Comparison of ENCODE assay signal across 8 cellular contexts in the genomic region with DNA sequence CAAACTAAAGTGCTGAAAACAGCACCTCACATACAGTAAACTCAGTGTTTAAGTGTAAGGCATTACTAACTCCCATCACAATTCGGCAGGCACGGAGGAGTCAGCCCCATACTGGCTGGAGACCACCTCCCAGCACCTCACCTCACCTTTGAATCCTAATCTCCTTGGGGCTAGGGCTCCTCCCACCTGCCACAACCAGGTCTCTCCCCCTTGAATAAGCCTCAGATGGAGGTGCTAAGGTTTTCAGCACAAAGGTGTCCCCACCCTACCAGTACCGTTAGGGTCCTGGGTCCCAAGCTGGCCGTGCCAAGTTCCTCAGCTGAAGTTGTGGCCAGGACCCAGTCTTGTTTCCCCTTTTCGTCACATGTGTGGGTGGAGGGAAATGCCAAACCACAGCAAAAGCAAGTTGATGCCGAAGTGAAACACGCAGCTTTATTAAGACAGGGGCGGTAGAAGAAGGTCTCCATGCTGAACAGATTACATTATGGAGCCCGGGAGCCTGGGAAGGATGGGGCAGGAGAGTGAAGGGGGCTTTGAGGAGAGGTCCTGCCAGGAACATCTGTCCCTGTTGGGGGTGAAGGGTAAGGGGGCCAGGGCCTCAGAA. TPM values are rescaled to one million over a fixed set of nuclear protein-coding genes. Genes with fewer than 3 reads are reported as not detected.
DNase-seq lines count a peak whose midpoint lies in the region; ATAC-seq, FAIRE-seq and TF ChIP-seq lines count a peak whose summit lies in the region.

TSS of gene IGFLR1 (minus strand) at position 332 of the 604 bp plus-strand sequence. CDS start 1,272 bp downstream, outside the sequence.

- peak within 1 kb of the TSS; percentile 91 for H3K4me2 ChIP-seq in GM23338

- peaks cover 10% of the 10 kb centered on the region for H3F3A ChIP-seq in GM23338 (replicated peaks; ENCODE audit: low read depth)

- intact Hi-C loops in pancreas (cut with DNase I) (no loop called here), vagina (cut with DNase I) (no loop called here)

- H3K4me1 ChIP-seq in GM23338 (ENCODE audit: insufficient read depth) (peaks cover 14% of the 10 kb centered on the region; the same call in 1 of the 2 replicates), pancreas (peaks cover 4 to 13% (median 10%) of the 10 kb centered on the region in 3 donors), vagina (peaks cover 38% of the 10 kb centered on the region)

- no peak for TF ChIP-seq POLR2A in vagina (IDR thresholded peaks at IDR 0.05)

- H3K27me3 ChIP-seq in GM23338 (ENCODE audit: insufficient read depth) (no peaks in the 10 kb centered on the region), pancreas (no peaks in the 10 kb centered on the region), vagina (no peaks in the 10 kb centered on the region)

- ATAC-seq in GM23338 (no peak), pancreas (no peak), HG03025 (IDR thresholded peaks at IDR 0.05; ENCODE audit: low FRiP score, unreplicated experiment) (no peak)
- no peak for ATAC-seq in central memory CD8-positive, alpha-beta T cell (replicated peaks; ENCODE audit: extremely low read depth, poor library complexity, severe bottlenecking)

- H3K4me3 Mint-ChIP-seq in GM23338 = peak within 1 kb of the TSS; percentile 83
- H3K4me3 Mint-ChIP-seq in central memory CD8-positive, alpha-beta T cell = peak within 1 kb of the TSS; percentile 86

- no peak within 1 kb of the TSS for H2AFZ ChIP-seq in GM23338

- H3K27ac ChIP-seq in GM23338 (ENCODE audit: low read depth) (peak within 1 kb of the TSS; percentile 96; the same call in 1 of the 2 replicates), pancreas (peak within 1 kb of the TSS; percentile 78 to 85 (median 82)), vagina (peak within 1 kb of the TSS; percentile 66)

- no peaks in the 10 kb centered on the region; the same call in 2 of the 3 replicates for H3K9me3 Mint-ChIP-seq in GM23338
- H3K9me3 Mint-ChIP-seq in central memory CD8-positive, alpha-beta T cell = no peaks in the 10 kb centered on the region

- peaks cover under 1% of the 10 kb centered on the region; the same call in 1 of the 2 replicates for H3K36me3 ChIP-seq in GM23338 (ENCODE audit: insufficient read depth)
- peaks cover 0 to 5% (median 3%) of the 10 kb centered on the region in 3 donors for H3K36me3 ChIP-seq in pancreas
- H3K36me3 ChIP-seq in vagina = peaks cover 0 to 18% of the 10 kb centered on the region in 2 donors

- peaks cover 5% of the 10 kb centered on the region for H3K27me3 Mint-ChIP-seq in GM23338 (ENCODE audit: insufficient read depth, low read depth, poor library complexity)
- no peaks in the 10 kb centered on the region for H3K27me3 Mint-ChIP-seq in central memory CD8-positive, alpha-beta T cell

- peak within 1 kb of the TSS; percentile 51; the same call in 1 of the 2 replicates for H3K27ac Mint-ChIP-seq in GM23338
- H3K27ac Mint-ChIP-seq in central memory CD8-positive, alpha-beta T cell (ENCODE audit: low read depth) = peak within 1 kb of the TSS; percentile 97

- WGBS in pancreas, 2 donors = 84 to 91% methylated on average over 9 of the region's 9 CpGs

- peaks cover 22% of the 10 kb centered on the region for H3K36me3 Mint-ChIP-seq in GM23338 (ENCODE audit: low read depth)
- H3K36me3 Mint-ChIP-seq in central memory CD8-positive, alpha-beta T cell (ENCODE audit: insufficient read depth) = peaks cover 25% of the 10 kb centered on the region

- H3K79me2 ChIP-seq in GM23338 (replicated peaks; ENCODE audit: insufficient read depth) = peaks cover 14% of the 10 kb centered on the region

- no peaks in the 10 kb centered on the region for H3K9me2 ChIP-seq in GM23338 (ENCODE audit: insufficient read depth)

- H3K9me3 ChIP-seq in pancreas (no peaks in the 10 kb centered on the region), vagina (no peaks in the 10 kb centered on the region)

- DNase-seq in GM23338 (ENCODE audit: low spot score) (no peak), UCSD-AML1 (lab: John Stamatoyannopoulos, UW; ENCODE audit: unreplicated experiment) (peak; percentile 48), pancreas (peak in 1 of 6 donors; percentile 30), vagina (ENCODE audit: extremely low spot score in 2 of 2) (no peak), DMS114 treated with DMSO at 0.1 percent for 48 hours (lab: John Stamatoyannopoulos, UW; ENCODE audit: unreplicated experiment) (no peak), NCI-H524 (lab: John Stamatoyannopoulos, UW) (no peak)
- DNase-seq in central memory CD8-positive, alpha-beta T cell (ENCODE audit: low spot score in 2 of 2) = peak in 1 of 2 donors; percentile 46

- H3K4me3 ChIP-seq in GM23338 (peak within 1 kb of the TSS; percentile 96), pancreas (peak within 1 kb of the TSS in 2 of 4 donors; percentile 55 to 60), vagina (peak within 1 kb of the TSS in 1 of 2 donors; percentile 66)

- TF ChIP-seq CTCF in GM23338 (conservative IDR thresholded peaks at IDR 0.05; ENCODE audit: low read depth in 2 of 2) (no peak), pancreas (IDR thresholded peaks at IDR 0.05) (no peak), vagina (IDR thresholded peaks at IDR 0.05) (no peak)

- H4K20me1 ChIP-seq in GM23338 (replicated peaks; ENCODE audit: insufficient read depth) = no peaks in the 10 kb centered on the region

- peaks cover 19% of the 10 kb centered on the region for H3K4me1 Mint-ChIP-seq in GM23338
- H3K4me1 Mint-ChIP-seq in central memory CD8-positive, alpha-beta T cell = peaks cover 54% of the 10 kb centered on the region

- FAIRE-seq in pancreas (lab: Jason Lieb, UNC) = no peak

TF ChIP-seq in GM23338, 12 proteins besides CTCF, POLR2A, EP300 and RAD21 (continues in another document):
- TF ChIP-seq STAT1 (IDR thresholded peaks at IDR 0.05; ENCODE audit: unreplicated experiment) (no peak), ZNF462 (CRISPR knock-in tag; IDR thresholded peaks at IDR 0.05) (no peak), CREB1 (CRISPR knock-in tag; IDR thresholded peaks at IDR 0.05; ENCODE audit: low read depth) (no peak)

RNA-seq across cellular contexts. Expression of gene IGFLR1, which starts in this region (rescaled TPM):
- total RNA-seq in GM23338 (2014; rRNA removed; shearing (Covaris generic)) = 7.8 and 14.4 TPM in 2 replicates
- polyA plus RNA-seq in GM23338 (2016; fragmentation: Nextera tagmentation; extraction: Ambion mirVana) = 17.8 and 18.1 TPM in 2 replicates
- 1 to 10 TPM; 1.3 to 9.4 (median 6.4) TPM for total RNA-seq in pancreas
- polyA plus RNA-seq in pancreas = 10 to 100 TPM in 1 of 2 donors, 1 to 10 TPM in 1; 7.4 to 17.3 TPM
- 7.4 TPM for total RNA-seq in vagina
